ENCODE assay signal across 10 cellular contexts in genomic region chr10:132931851-132932250, GRCh38. TPM values are rescaled to one million over a fixed set of nuclear protein-coding genes. Genes with fewer than 3 reads are reported as not detected.
DNase-seq lines count a peak whose midpoint lies in the region; TF ChIP-seq lines count a peak whose summit lies in the region.
"Not testable (repeated sequence)": the region's sequence is repeated elsewhere in the genome, so short reads cannot be mapped to it uniquely, and the experiment has no call there.
"Had no signal": no experiment of that assay in that cellular context is flagged by ENCODE, and none has a peak within 500 bp of the region (broad histone marks: within the 10 kb centered on the region; RNA-seq: fewer than 3 reads in every experiment).

No MANE protein-coding gene starts in this region.

- not testable (repeated sequence) for H2BK120ac ChIP-seq in mesenchymal stem cell (ENCODE audit: low read depth, low read length); neuronal stem cell (ENCODE audit: low read depth, low read length)

- not testable (repeated sequence) for H3K4me1 ChIP-seq in Caco-2; mesenchymal stem cell (ENCODE audit: control insufficient read depth, insufficient read depth, low read depth, low read length); neuronal stem cell (ENCODE audit: control insufficient read depth in 2 of 2, insufficient read depth in 1 of 2, low read depth in 1 of 2, low read length in 2 of 2)

- not testable (repeated sequence) for H4K91ac ChIP-seq in mesenchymal stem cell (ENCODE audit: low read length); neuronal stem cell (ENCODE audit: low read depth, low read length, poor library complexity)

- WGBS in mesenchymal stem cell, result 94% methylated on average over 2 of the region's 2 CpGs
- no CpG with 5 or more reads among the region's 2 CpGs for WGBS in neuronal stem cell (ENCODE audit: extremely low coverage in 2 of 2, insufficient read length in 2 of 2, insufficient replicate concordance in 1 of 2), 2 donors

- DNase-seq in Caco-2; HFFc6; activated CD4-positive, alpha-beta T cell treated with anti-CD3 and anti-CD28 coated beads, Interleukin-2, amount 10 ng/mL, durations not matched to agents 24 days and 14 days; mesenchymal stem cell; neuronal stem cell (ENCODE audit: low spot score): not testable (repeated sequence)

- H3K14ac ChIP-seq in mesenchymal stem cell (ENCODE audit: low read length in 2 of 2); neuronal stem cell (ENCODE audit: low read length): not testable (repeated sequence)

- CTCF ChIA-PET in Caco-2 (lab: Charles Lee), result not testable (repeated sequence)

- not testable (repeated sequence) for H3K9me3 Mint-ChIP-seq in Caco-2 (ENCODE audit: unreplicated experiment); HFFc6; activated CD4-positive, alpha-beta T cell treated with anti-CD3 and anti-CD28 coated beads, Interleukin-2, amount 10 ng/mL, durations not matched to agents 24 days and 14 days; activated naive CD4-positive, alpha-beta T cell treated with anti-CD3 and anti-CD28 coated beads, Interleukin-2, amount 50 U/mL, for 24 hours; brain; stimulated activated naive CD8-positive, alpha-beta T cell treated with anti-CD3 and anti-CD28 coated beads, Interleukin-15, Interleukin-2, amounts not matched to agents 100 ng/mL and 50 ng/mL, for 24 hours

- POLR2A ChIA-PET in Caco-2 (lab: Charles Lee), result not testable (repeated sequence)

- H2AFZ ChIP-seq in mesenchymal stem cell (ENCODE audit: low read depth, low read length), result not testable (repeated sequence)
- H2AFZ ChIP-seq in neuronal stem cell (ENCODE audit: low read length), result peak overlapping the region; percentile 68

- not testable (repeated sequence) for H3K9ac ChIP-seq in mesenchymal stem cell (ENCODE audit: low read length); neuronal stem cell (ENCODE audit: low read depth, low read length, poor library complexity)

- H3K4me2 ChIP-seq in mesenchymal stem cell (ENCODE audit: low read length, poor library complexity, severe bottlenecking); neuronal stem cell (ENCODE audit: insufficient read depth, low read length, poor library complexity, severe bottlenecking): not testable (repeated sequence)

- H3K36me3 ChIP-seq in Caco-2 (ENCODE audit: control insufficient read depth, insufficient read depth, low read length); mesenchymal stem cell (ENCODE audit: control insufficient read depth in 1 of 2, insufficient read depth in 2 of 2, low read depth in 1 of 2, low read length in 2 of 2); neuronal stem cell (replicated peaks in 1 of 2; ENCODE audit: control insufficient read depth in 2 of 2, insufficient read depth in 2 of 2, low read length in 2 of 2): not testable (repeated sequence)

- not testable (repeated sequence) for H3K36me3 Mint-ChIP-seq in Caco-2 (ENCODE audit: insufficient read depth, unreplicated experiment); HFFc6 (ENCODE audit: low read depth); activated CD4-positive, alpha-beta T cell treated with anti-CD3 and anti-CD28 coated beads, Interleukin-2, amount 10 ng/mL, durations not matched to agents 24 days and 14 days (ENCODE audit: low read depth); activated naive CD4-positive, alpha-beta T cell treated with anti-CD3 and anti-CD28 coated beads, Interleukin-2, amount 50 U/mL, for 24 hours; brain; stimulated activated naive CD8-positive, alpha-beta T cell treated with anti-CD3 and anti-CD28 coated beads, Interleukin-15, Interleukin-2, amounts not matched to agents 100 ng/mL and 50 ng/mL, for 24 hours (ENCODE audit: low read depth)

- peak overlapping the region; percentile 19 for H4K8ac ChIP-seq in mesenchymal stem cell (ENCODE audit: low read length)
- not testable (repeated sequence) for H4K8ac ChIP-seq in neuronal stem cell (ENCODE audit: low read depth, low read length)

- not testable (repeated sequence) for H3K4me3 ChIP-seq in Caco-2 (ENCODE audit: low read depth, low read length); mesenchymal stem cell (ENCODE audit: insufficient read depth in 1 of 2, low read depth in 1 of 2, low read length in 2 of 2); neuronal stem cell (ENCODE audit: low read length in 2 of 2)

- not testable (repeated sequence) for H2BK12ac ChIP-seq in mesenchymal stem cell (ENCODE audit: low read length in 2 of 2); neuronal stem cell (ENCODE audit: low read length)

- H3K79me1 ChIP-seq in mesenchymal stem cell (replicated peaks; ENCODE audit: low read length, poor library complexity, severe bottlenecking); neuronal stem cell (ENCODE audit: low read depth, low read length): not testable (repeated sequence)

- not testable (repeated sequence) for H3K9me3 ChIP-seq in Caco-2; mesenchymal stem cell (ENCODE audit: control insufficient read depth, low read length); neuronal stem cell (replicated peaks in 1 of 2; ENCODE audit: control insufficient read depth in 2 of 2, insufficient read depth in 1 of 2, low read depth in 1 of 2, low read length in 2 of 2)

- BruUV-seq in Caco-2 (replicated peaks; lab: Mats Ljungman, UMichigan), result not testable (repeated sequence)

- not testable (repeated sequence) for TF ChIP-seq CTCF in Caco-2 (IDR thresholded peaks at IDR 0.05; ENCODE audit: insufficient read depth in 1 of 2, low read depth in 1 of 2, low read length in 1 of 2, severe bottlenecking in 1 of 2, unreplicated experiment in 1 of 2); HFFc6 (IDR thresholded peaks at IDR 0.05); brain (conservative IDR thresholded peaks at IDR 0.05)

- H3K4me1 Mint-ChIP-seq in Caco-2 (ENCODE audit: low read depth, unreplicated experiment); HFFc6 (ENCODE audit: low read depth); activated CD4-positive, alpha-beta T cell treated with anti-CD3 and anti-CD28 coated beads, Interleukin-2, amount 10 ng/mL, durations not matched to agents 24 days and 14 days; activated naive CD4-positive, alpha-beta T cell treated with anti-CD3 and anti-CD28 coated beads, Interleukin-2, amount 50 U/mL, for 24 hours: not testable (repeated sequence)
- H3K4me1 Mint-ChIP-seq in brain, result peaks cover 10% of the 10 kb centered on the region
- H3K4me1 Mint-ChIP-seq in stimulated activated naive CD8-positive, alpha-beta T cell treated with anti-CD3 and anti-CD28 coated beads, Interleukin-15, Interleukin-2, amounts not matched to agents 100 ng/mL and 50 ng/mL, for 24 hours (ENCODE audit: low read depth), result peaks cover 26% of the 10 kb centered on the region

- H3K27ac Mint-ChIP-seq in Caco-2 (ENCODE audit: unreplicated experiment), result peak overlapping the region; percentile 63
- peak overlapping the region; percentile 48 for H3K27ac Mint-ChIP-seq in HFFc6
- H3K27ac Mint-ChIP-seq in activated CD4-positive, alpha-beta T cell treated with anti-CD3 and anti-CD28 coated beads, Interleukin-2, amount 10 ng/mL, durations not matched to agents 24 days and 14 days, result peak overlapping the region; percentile 58
- H3K27ac Mint-ChIP-seq in activated naive CD4-positive, alpha-beta T cell treated with anti-CD3 and anti-CD28 coated beads, Interleukin-2, amount 50 U/mL, for 24 hours, result peak overlapping the region; percentile 83
- H3K27ac Mint-ChIP-seq in brain, result peak overlapping the region in 4 of 5 experiments; percentile 12 to 94 (median 80)
- H3K27ac Mint-ChIP-seq in stimulated activated naive CD8-positive, alpha-beta T cell treated with anti-CD3 and anti-CD28 coated beads, Interleukin-15, Interleukin-2, amounts not matched to agents 100 ng/mL and 50 ng/mL, for 24 hours, result peak overlapping the region; percentile 81

- not testable (repeated sequence) for H2BK5ac ChIP-seq in mesenchymal stem cell (ENCODE audit: low read depth, low read length, poor library complexity, severe bottlenecking); neuronal stem cell (ENCODE audit: low read length)

- not testable (repeated sequence) for H3K23ac ChIP-seq in mesenchymal stem cell (ENCODE audit: low read length in 2 of 2); neuronal stem cell (ENCODE audit: low read depth, low read length, poor library complexity)

- intact Hi-C loops in Caco-2 (cut with micrococcal nuclease; ENCODE audit: unreplicated experiment), result not testable (repeated sequence)
- intact Hi-C loops in activated CD4-positive, alpha-beta T cell treated with anti-CD3 and anti-CD28 coated beads, Interleukin-2, amount 10 ng/mL, durations not matched to agents 24 days and 14 days (cut with micrococcal nuclease), result loop anchor here (2.0 kb wide), 1 partner anchor 31 kb away; no protein-coding TSS in a partner anchor

- H2AK5ac ChIP-seq in mesenchymal stem cell (ENCODE audit: low read length, severe bottlenecking), result not testable (repeated sequence)
- H2AK5ac ChIP-seq in neuronal stem cell (ENCODE audit: low read depth, low read length), result peak overlapping the region; percentile 5

- H3K27me3 ChIP-seq in Caco-2 (replicated peaks; ENCODE audit: control insufficient read depth, insufficient read depth, low read length); neuronal stem cell (ENCODE audit: control insufficient read depth in 3 of 3, insufficient read depth in 3 of 3, low read depth in 1 of 3, low read length in 3 of 3): not testable (repeated sequence)
- H3K27me3 ChIP-seq in mesenchymal stem cell (ENCODE audit: control insufficient read depth in 1 of 2, insufficient read depth in 1 of 2, low read length in 2 of 2), result peaks cover 0 to 12% of the 10 kb centered on the region in 2 experiments

- H3K27me3 Mint-ChIP-seq in Caco-2 (ENCODE audit: insufficient read depth, unreplicated experiment); HFFc6 (ENCODE audit: insufficient read depth); activated CD4-positive, alpha-beta T cell treated with anti-CD3 and anti-CD28 coated beads, Interleukin-2, amount 10 ng/mL, durations not matched to agents 24 days and 14 days; activated naive CD4-positive, alpha-beta T cell treated with anti-CD3 and anti-CD28 coated beads, Interleukin-2, amount 50 U/mL, for 24 hours; brain; stimulated activated naive CD8-positive, alpha-beta T cell treated with anti-CD3 and anti-CD28 coated beads, Interleukin-15, Interleukin-2, amounts not matched to agents 100 ng/mL and 50 ng/mL, for 24 hours: not testable (repeated sequence)

- H2BK15ac ChIP-seq in mesenchymal stem cell (ENCODE audit: low read depth, poor library complexity, severe bottlenecking); neuronal stem cell (ENCODE audit: low read length): not testable (repeated sequence)

- not testable (repeated sequence) for H3K4ac ChIP-seq in mesenchymal stem cell (ENCODE audit: low read depth in 1 of 2, low read length in 2 of 2); neuronal stem cell (ENCODE audit: low read length)

- H3K18ac ChIP-seq in mesenchymal stem cell (ENCODE audit: low read depth in 1 of 2, low read length in 2 of 2); neuronal stem cell (ENCODE audit: low read length): not testable (repeated sequence)

- not testable (repeated sequence) for H3K27ac ChIP-seq in mesenchymal stem cell (ENCODE audit: low read length, poor library complexity, severe bottlenecking); neuronal stem cell (replicated peaks; ENCODE audit: low read length)

- H3K4me3 Mint-ChIP-seq in Caco-2 (ENCODE audit: unreplicated experiment); HFFc6; activated CD4-positive, alpha-beta T cell treated with anti-CD3 and anti-CD28 coated beads, Interleukin-2, amount 10 ng/mL, durations not matched to agents 24 days and 14 days; activated naive CD4-positive, alpha-beta T cell treated with anti-CD3 and anti-CD28 coated beads, Interleukin-2, amount 50 U/mL, for 24 hours; brain; stimulated activated naive CD8-positive, alpha-beta T cell treated with anti-CD3 and anti-CD28 coated beads, Interleukin-15, Interleukin-2, amounts not matched to agents 100 ng/mL and 50 ng/mL, for 24 hours: not testable (repeated sequence)

RNA-seq across cellular contexts. Expression of gene CFAP46, which starts 10.5 kb away (rescaled TPM):
- 1.0 TPM in 1 of 2 replicates, not detected in the other for total RNA-seq in Caco-2 (2022)
- total RNA-seq in HFFc6 (2021; fragmentation: NEBNext Ultra II Directional; extraction: Animal tissue kit (Norgen Biotek cat#: 25700)), result 1 to 10 TPM in 2 of 6 experiments, under 1 TPM in 3, not detected in 1; 0.31 to 1.4 (median 0.32) TPM
- not detected in 2 replicates for total RNA-seq in activated CD4-positive, alpha-beta T cell treated with anti-CD3 and anti-CD28 coated beads, Interleukin-2, amount 10 ng/mL, durations not matched to agents 24 days and 14 days
- polyA plus RNA-seq in brain (ENCODE audit: insufficient read depth, low read depth, low replicate concordance), result 1.3 TPM
- polyA plus RNA-seq in mesenchymal stem cell (2013, experiment 1 of 2), result 1.2 TPM
- polyA plus RNA-seq in mesenchymal stem cell (2013, experiment 2 of 2), result 1.6 TPM
- 1.5 TPM for polyA plus RNA-seq in neuronal stem cell (2013, experiment 1 of 2)
- 1.4 TPM for polyA plus RNA-seq in neuronal stem cell (2013, experiment 2 of 2)
- total RNA-seq: Calu3; CD4-positive, alpha-beta T cell had no signal
